In the genomic region with DNA sequence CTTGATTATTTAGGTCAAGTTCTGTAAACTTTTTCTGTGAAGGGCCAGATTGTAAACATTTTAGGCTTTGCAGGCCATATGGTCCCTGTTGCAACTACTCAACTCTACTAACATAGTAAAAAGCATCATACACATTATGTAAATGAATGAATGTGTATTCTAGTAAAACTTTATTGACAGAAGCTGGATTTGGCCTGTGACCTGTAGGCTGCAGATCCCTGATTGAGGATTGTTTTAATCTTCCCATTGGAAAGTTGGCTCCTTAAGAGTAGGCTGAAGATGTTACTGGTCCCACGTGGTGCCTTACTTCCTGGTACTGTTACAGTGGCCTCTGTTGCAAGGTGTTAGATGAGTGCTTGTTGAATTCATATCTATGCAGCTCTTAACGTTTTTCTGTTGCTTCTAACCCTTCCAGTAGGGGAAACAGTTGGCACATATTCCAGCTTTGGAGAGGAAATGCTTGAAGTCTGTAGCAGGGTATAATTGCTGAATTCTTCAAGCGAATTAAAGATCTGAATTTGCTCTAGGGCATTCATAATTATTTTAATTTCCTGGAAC, we compare ENCODE assay signal across 24 cellular contexts.
DNase-seq lines count a peak whose midpoint lies in the region; ATAC-seq, FAIRE-seq and TF ChIP-seq lines count a peak whose summit lies in the region.
"Had no signal": no experiment of that assay in that cellular context is flagged by ENCODE, and none has a peak within 500 bp of the region (broad histone marks: within the 10 kb centered on the region; RNA-seq: fewer than 3 reads in every experiment).

No MANE protein-coding gene starts in this region.

- H3K9me1 ChIP-seq in endothelial cell of umbilical vein (replicated peaks; ENCODE audit: control insufficient read depth, extremely low read depth, insufficient read depth, low read length): no peaks in the 10 kb centered on the region

- DNase-seq in EH (ENCODE audit: low read depth): peak; percentile 18
- peak; percentile 59 for DNase-seq in endothelial cell of umbilical vein (ENCODE audit: low read depth, low spot score)
- DNase-seq in psoas muscle: no peak
- DNase-seq in COR-L47 (lab: John Stamatoyannopoulos, UW): no peak
- DNase-seq in DMS153 (lab: John Stamatoyannopoulos, UW): no peak
- DNase-seq in midbrain (lab: John Stamatoyannopoulos, UW): no peak
- DNase-seq in NCI-H2029 (lab: John Stamatoyannopoulos, UW): no peak
- DNase-seq: activated CD4-positive, alpha-beta memory T cell treated with anti-CD3 and anti-CD28 coated beads for 36 hours; activated gamma-delta T cell; activated T-cell treated with anti-CD3 and anti-CD28 coated beads for 4 hours; adrenal gland; CD8-positive, alpha-beta memory T cell; cortex of kidney; EL; heart right ventricle; immature natural killer cell; MM.1S; NCI-H1694 treated with DMSO at 0.1 percent for 48 hours; occipital lobe; stimulated activated CD4-positive, alpha-beta T cell treated with anti-CD3 and anti-CD28 coated beads, Interleukin-15, amount 100 ng/mL, for 24 hours had no signal

- H3K27me3 ChIP-seq in Loucy (ENCODE audit: insufficient read depth, low read length, poor library complexity, severe bottlenecking) (no peaks in the 10 kb centered on the region), endothelial cell of umbilical vein (ENCODE audit: control insufficient read depth in 2 of 2, insufficient read depth in 2 of 2, low read length in 2 of 2) (no peaks in the 10 kb centered on the region), psoas muscle (ENCODE audit: insufficient read depth in 3 of 3, low read length in 2 of 3) (no peaks in the 10 kb centered on the region)
- H3K27me3 ChIP-seq: adrenal gland, breast epithelium, heart right ventricle, right atrium auricular region had no signal

- no peak for ATAC-seq in psoas muscle

- H3K79me2 ChIP-seq in Loucy (ENCODE audit: insufficient read depth, low read length) (no peaks in the 10 kb centered on the region), endothelial cell of umbilical vein (ENCODE audit: control insufficient read depth, insufficient read depth, low read length) (peaks cover 63% of the 10 kb centered on the region)

- intact Hi-C loops in endothelial cell of umbilical vein (cut with micrococcal nuclease) (loop anchor here (2.0 kb wide), 1 partner anchor 77 kb away; no protein-coding TSS in a partner anchor), psoas muscle (cut with DNase I) (no loop called here)

- H3K4me2 ChIP-seq in Loucy (ENCODE audit: low read depth, low read length, poor library complexity, severe bottlenecking) (no peak overlapping the region), endothelial cell of umbilical vein (ENCODE audit: insufficient read depth, low read length) (no peak overlapping the region)

- TF ChIP-seq CTCF in Loucy (conservative IDR thresholded peaks at IDR 0.05; ENCODE audit: low read length) (no peak), endothelial cell of umbilical vein (IDR thresholded peaks at IDR 0.05; ENCODE audit: extremely low read depth in 1 of 2, insufficient read depth in 1 of 2, low read depth in 1 of 2, low read length in 2 of 2) (no peak), psoas muscle (IDR thresholded peaks at IDR 0.05) (no peak)

- no peaks in the 10 kb centered on the region for H3K36me3 ChIP-seq in Loucy (ENCODE audit: insufficient read depth, low read length)
- no peaks in the 10 kb centered on the region for H3K36me3 ChIP-seq in endothelial cell of umbilical vein (ENCODE audit: control insufficient read depth in 2 of 2, extremely low read depth in 1 of 2, insufficient read depth in 2 of 2, low read length in 2 of 2)
- no peaks in the 10 kb centered on the region for H3K36me3 ChIP-seq in psoas muscle (ENCODE audit: insufficient read depth in 1 of 2, low read depth in 1 of 2)
- H3K36me3 ChIP-seq: adrenal gland, breast epithelium, heart right ventricle, right atrium auricular region, thoracic aorta had no signal

- no peak for TF ChIP-seq POLR2A in endothelial cell of umbilical vein (IDR thresholded peaks at IDR 0.05; ENCODE audit: low read depth, low read length)

- no TSS peak for BruUV-seq in endothelial cell of umbilical vein (replicated peaks; lab: Mats Ljungman, UMichigan)

- H4K20me1 ChIP-seq in Loucy (ENCODE audit: insufficient read depth, low read length, poor library complexity, severe bottlenecking) (no peaks in the 10 kb centered on the region), endothelial cell of umbilical vein (replicated peaks; ENCODE audit: control insufficient read depth, extremely low read depth, insufficient read depth, low read length) (no peaks in the 10 kb centered on the region)

- H2AFZ ChIP-seq in Loucy (ENCODE audit: low read length) (peak overlapping the region; percentile 77), endothelial cell of umbilical vein (ENCODE audit: low read depth, low read length) (no peak overlapping the region)

- no peak overlapping the region for H3K9ac ChIP-seq in Loucy (ENCODE audit: low read depth, low read length, poor library complexity, severe bottlenecking)
- H3K9ac ChIP-seq in endothelial cell of umbilical vein (replicated peaks; ENCODE audit: extremely low read depth, insufficient read depth, low read length): no peak overlapping the region

- H3K4me1 ChIP-seq in Loucy (ENCODE audit: insufficient read depth, low read length, poor library complexity, severe bottlenecking) (peaks cover 12% of the 10 kb centered on the region), endothelial cell of umbilical vein (ENCODE audit: control insufficient read depth, extremely low read depth, insufficient read depth, low read length) (peaks cover 32% of the 10 kb centered on the region), psoas muscle (peaks cover 68% of the 10 kb centered on the region)

- H3K4me3 ChIP-seq in Loucy (ENCODE audit: low read length, poor library complexity, severe bottlenecking): no peak overlapping the region
- H3K4me3 ChIP-seq in endothelial cell of umbilical vein (replicated peaks in 1 of 3; ENCODE audit: insufficient read depth in 1 of 3, low read depth in 1 of 3, low read length in 3 of 3): no peak overlapping the region
- no peak overlapping the region for H3K4me3 ChIP-seq in psoas muscle
- H3K4me3 ChIP-seq: adrenal gland, breast epithelium, heart right ventricle, right atrium auricular region, thoracic aorta had no signal

- WGBS in psoas muscle, 3 donors: 23 to 31% (median 25%) methylated on average over 3 of the region's 3 CpGs

- POLR2A ChIA-PET in endothelial cell of umbilical vein (lab: Charles Lee): no interaction called here

- CTCF ChIA-PET in endothelial cell of umbilical vein (lab: Charles Lee): interaction anchor here (0.8 to 2.6 kb wide), 6 partner anchors 10 to 89 kb away, joined by 3 to 11 read pairs (median 5); no protein-coding TSS in a partner anchor

- no peaks in the 10 kb centered on the region for H3K9me2 ChIP-seq in Loucy (replicated peaks; ENCODE audit: low read depth, low read length)

- dilution Hi-C loops in endothelial cell of umbilical vein (cut with MboI; ENCODE audit: extremely low pct_ligation_motif_present, low sequenced_read_pairs): no loop called here

- FAIRE-seq in endothelial cell of umbilical vein (lab: Jason Lieb, UNC): no peak

- no peaks in the 10 kb centered on the region for H3K9me3 ChIP-seq in Loucy (ENCODE audit: insufficient read depth, low read depth, low read length)
- H3K9me3 ChIP-seq in endothelial cell of umbilical vein (replicated peaks; ENCODE audit: control insufficient read depth, insufficient read depth, low read length): no peaks in the 10 kb centered on the region
- H3K9me3 ChIP-seq in psoas muscle: no peaks in the 10 kb centered on the region
- H3K9me3 ChIP-seq: adrenal gland, breast epithelium, heart right ventricle, right atrium auricular region, thoracic aorta had no signal

- no peak overlapping the region for H3K27ac ChIP-seq in endothelial cell of umbilical vein (ENCODE audit: insufficient read depth, low read depth, low read length)
- peak overlapping the region; percentile 13 for H3K27ac ChIP-seq in psoas muscle
- H3K27ac ChIP-seq: adrenal gland, thoracic aorta had no signal

- H3F3A ChIP-seq in Loucy (ENCODE audit: low read depth): no peaks in the 10 kb centered on the region

TF ChIP-seq in endothelial cell of umbilical vein, 7 proteins besides CTCF, POLR2A, EP300 and RAD21:
- TF ChIP-seq MYC (IDR thresholded peaks at IDR 0.05; ENCODE audit: low read depth, low read length): no peak
- TF ChIP-seq POLR2AphosphoS5 (IDR thresholded peaks at IDR 0.05; ENCODE audit: insufficient read depth, low read depth, low read length): no peak
- no peak for TF ChIP-seq GATA2 (IDR thresholded peaks at IDR 0.05; ENCODE audit: insufficient read depth, insufficient read length, low read depth, low read length)
- no peak for TF ChIP-seq FOS (IDR thresholded peaks at IDR 0.05; ENCODE audit: borderline replicate concordance, insufficient read depth, low read length)
- TF ChIP-seq, protein P1, sequence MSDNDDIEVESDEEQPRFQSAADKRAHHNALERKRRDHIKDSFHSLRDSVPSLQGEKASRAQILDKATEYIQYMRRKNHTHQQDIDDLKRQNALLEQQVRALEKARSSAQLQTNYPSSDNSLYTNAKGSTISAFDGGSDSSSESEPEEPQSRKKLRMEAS (IDR thresholded peaks at IDR 0.05; ENCODE audit: insufficient read depth, insufficient read length): no peak
- TF ChIP-seq EZH2 (IDR thresholded peaks at IDR 0.05; ENCODE audit: borderline replicate concordance, low read depth, low read length, severe bottlenecking): no peak
- TF ChIP-seq JUN (IDR thresholded peaks at IDR 0.05; ENCODE audit: borderline replicate concordance, insufficient read depth, insufficient read length, low read depth): no peak

Comparison
In these comparisons a context has a peak if more than half of its experiments do, and no peak if none do; other contexts are left out.
1. DNase-seq: peak in EH (single experiment) and endothelial cell of umbilical vein (single experiment); none in psoas muscle (0 of 2), COR-L47 (single experiment), DMS153 (single experiment), midbrain (single experiment) and NCI-H2029 (single experiment).